8 cellular contexts compared by ENCODE assay signal in genomic region chr19:11766597-11767591, GRCh38. TPM values are rescaled to one million over a fixed set of nuclear protein-coding genes. Genes with fewer than 3 reads are reported as not detected.
DNase-seq lines count a peak whose midpoint lies in the region; ATAC-seq, FAIRE-seq and TF ChIP-seq lines count a peak whose summit lies in the region.

Gene ZNF441 (plus strand): TSS chr19:11767000. CDS start chr19:11767194, 194 bp downstream.

- no peaks in the 10 kb centered on the region for H4K20me1 ChIP-seq in SU-DHL-6 (ENCODE audit: low read depth, low read length)

- H3K9me2 ChIP-seq in SU-DHL-6 (replicated peaks; ENCODE audit: insufficient read depth, low read length): no peaks in the 10 kb centered on the region

- peaks cover 41% of the 10 kb centered on the region for H3K79me2 ChIP-seq in SU-DHL-6 (ENCODE audit: insufficient read depth, low read length)

- ATAC-seq in HG02571 (IDR thresholded peaks at IDR 0.05; ENCODE audit: unreplicated experiment) (peak; percentile 92), Right ventricle myocardium superior (ENCODE audit: poor library complexity) (peak; percentile 99), pancreas (peak; percentile 95 to 98 (median 96))

- peak; percentile 9 for FAIRE-seq in pancreas (lab: Jason Lieb, UNC)

- H3F3A ChIP-seq in SU-DHL-6 (ENCODE audit: insufficient read depth): no peaks in the 10 kb centered on the region

- intact Hi-C loops in Right ventricle myocardium superior (cut with DNase I) (no loop called here), pancreas (cut with DNase I) (no loop called here)

- H3K27ac ChIP-seq in SU-DHL-6 (ENCODE audit: low read depth, low read length): peak within 1 kb of the TSS; percentile 55
- H3K27ac ChIP-seq in pancreas: peak within 1 kb of the TSS; percentile 84 to 94 (median 92)
- peak within 1 kb of the TSS; percentile 89 for H3K27ac ChIP-seq in thymus (ENCODE audit: low read depth)

- no peaks in the 10 kb centered on the region for H3K36me3 ChIP-seq in GM06990 (ENCODE audit: control insufficient read depth, insufficient read depth, low read length)
- H3K36me3 ChIP-seq in SU-DHL-6 (ENCODE audit: low read length): peaks cover 8% of the 10 kb centered on the region
- no peaks in the 10 kb centered on the region for H3K36me3 ChIP-seq in pancreas
- H3K36me3 ChIP-seq in thymus (ENCODE audit: control insufficient read depth, insufficient read depth): no peaks in the 10 kb centered on the region

- DNase-seq in GM06990 (ENCODE audit: extremely low read depth, insufficient read length) (peak; percentile 95), NCI-H1092 treated with DMSO at 0.1 percent for 48 hours (lab: John Stamatoyannopoulos, UW) (peak; percentile 91), Right ventricle myocardium superior (peak; percentile 99), pancreas (peak; percentile 96 to 98 (median 98))
- peak; percentile 89 for DNase-seq in activated naive CD8-positive, alpha-beta T cell treated with anti-CD3 and anti-CD28 coated beads, Interleukin-2, amount 50 U/mL, for 16 hours (ENCODE audit: low read depth, low spot score)

- peak within 1 kb of the TSS; percentile 91 for H3K9ac ChIP-seq in SU-DHL-6 (ENCODE audit: low read length)

- no peaks in the 10 kb centered on the region for H3K27me3 ChIP-seq in GM06990 (replicated peaks; ENCODE audit: control insufficient read depth, insufficient read depth, low read length)
- H3K27me3 ChIP-seq in SU-DHL-6 (ENCODE audit: low read length): no peaks in the 10 kb centered on the region
- H3K27me3 ChIP-seq in pancreas: no peaks in the 10 kb centered on the region
- no peaks in the 10 kb centered on the region for H3K27me3 ChIP-seq in thymus (ENCODE audit: control insufficient read depth, insufficient read depth)

- H3K4me1 ChIP-seq in pancreas: peaks cover 0 to 7% (median 0%) of the 10 kb centered on the region in 3 donors
- H3K4me1 ChIP-seq in thymus (ENCODE audit: control insufficient read depth, insufficient read depth, low read length): peaks cover 5% of the 10 kb centered on the region

- H3K4me2 ChIP-seq in SU-DHL-6 (ENCODE audit: low read depth, low read length, poor library complexity, severe bottlenecking): peak within 1 kb of the TSS; percentile 63

- H2AFZ ChIP-seq in SU-DHL-6 (ENCODE audit: low read depth, low read length, severe bottlenecking): peak within 1 kb of the TSS; percentile 100

- H3K9me3 ChIP-seq in SU-DHL-6 (ENCODE audit: insufficient read depth, low read length): 0 out of 2 replicates have a peak, but pooled peaks cover 7% of the 10 kb centered on the region
- H3K9me3 ChIP-seq in pancreas: no peaks in the 10 kb centered on the region
- no peaks in the 10 kb centered on the region for H3K9me3 ChIP-seq in thymus (ENCODE audit: control insufficient read depth)

- WGBS in pancreas, 2 donors: 0 to 1% methylated on average over 59 to 61 of the region's 61 CpGs
- under 1% methylated on average over 61 of the region's 61 CpGs for WGBS in thymus

- TF ChIP-seq CTCF in GM06990 (IDR thresholded peaks at IDR 0.05; ENCODE audit: insufficient read depth, low read length, poor library complexity, severe bottlenecking) (no peak), SU-DHL-6 (IDR thresholded peaks at IDR 0.05; ENCODE audit: insufficient read depth, low read length, poor library complexity, severe bottlenecking) (no peak), pancreas (IDR thresholded peaks at IDR 0.05) (no peak)

- H3K4me3 ChIP-seq in GM06990 (replicated peaks; ENCODE audit: low read depth, low read length): peak within 1 kb of the TSS; percentile 91
- H3K4me3 ChIP-seq in SU-DHL-6 (ENCODE audit: insufficient read depth, low read length, poor library complexity, severe bottlenecking): peak within 1 kb of the TSS; percentile 88
- peak within 1 kb of the TSS; percentile 49 to 87 (median 72) for H3K4me3 ChIP-seq in pancreas
- peak within 1 kb of the TSS; percentile 67 for H3K4me3 ChIP-seq in thymus (ENCODE audit: low read length)

RNA-seq across cellular contexts. Expression of gene ZNF441, which starts in this region (rescaled TPM):
- total RNA-seq in Right ventricle myocardium superior (3.8 TPM), pancreas (1 to 10 TPM; 3.1 to 4.9 (median 3.9) TPM)
- polyA plus RNA-seq in pancreas (1 to 10 TPM; 2.5 to 6.9 TPM), thymus (9.0 TPM)

Comparison
In these comparisons a context has a peak if more than half of its experiments do, and no peak if none do; other contexts are left out.
1. Peak in every context shown above with its lines: DNase-seq, ATAC-seq, H3K4me3 ChIP-seq and H3K27ac ChIP-seq.